Comparison of ENCODE assay signal across 21 cellular contexts in the genomic region with DNA sequence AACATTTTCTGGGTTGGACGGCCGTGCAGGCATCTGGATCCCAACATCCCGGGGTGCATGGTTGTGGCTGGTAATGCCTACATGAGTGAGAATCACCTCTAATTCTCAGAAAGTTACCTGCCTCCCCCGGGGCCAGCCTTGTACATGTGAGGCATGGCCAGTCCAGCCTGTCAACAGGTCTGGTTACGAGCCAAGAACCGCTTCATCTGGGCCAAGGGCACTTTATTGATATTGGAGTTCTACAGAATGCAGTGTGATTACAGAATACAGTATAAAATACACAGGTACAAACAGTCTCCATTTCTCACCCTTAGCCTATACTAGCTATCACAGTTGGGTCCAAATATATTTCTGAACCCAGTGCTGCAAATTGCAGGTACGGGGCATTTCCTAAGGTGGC.
DNase-seq lines count a peak whose midpoint lies in the region; ATAC-seq, FAIRE-seq and TF ChIP-seq lines count a peak whose summit lies in the region.
"Had no signal": no experiment of that assay in that cellular context is flagged by ENCODE, and none has a peak within 500 bp of the region (broad histone marks: within the 10 kb centered on the region; RNA-seq: fewer than 3 reads in every experiment).

No MANE protein-coding gene starts in this region.

- H3K4me2 ChIP-seq in astrocyte (ENCODE audit: low read length), result no peak overlapping the region
- H3K4me2 ChIP-seq: GM23338 had no signal

- H2AFZ ChIP-seq in astrocyte (ENCODE audit: low read depth, low read length), result no peak overlapping the region
- H2AFZ ChIP-seq: GM23338 had no signal

- H3K36me3 Mint-ChIP-seq in astrocyte (ENCODE audit: low read depth, unreplicated experiment), result no peaks in the 10 kb centered on the region

- intact Hi-C loops in pancreas (cut with DNase I), result loop anchor here in 2 of 3 donors (5.0 to 10.0 kb wide), 2 partner anchors 125 to 127 kb away; no protein-coding TSS in a partner anchor

- WGBS in pancreas, 2 donors, result 21 to 25% methylated on average over 7 of the region's 7 CpGs

- peaks cover 32% of the 10 kb centered on the region for H3K4me1 ChIP-seq in HEK293 (ENCODE audit: control insufficient read depth, insufficient read depth, low read length)
- H3K4me1 ChIP-seq in astrocyte (ENCODE audit: insufficient read depth, low read length), result no peaks in the 10 kb centered on the region
- peaks cover 7 to 17% (median 11%) of the 10 kb centered on the region in 3 donors for H3K4me1 ChIP-seq in pancreas
- H3K4me1 ChIP-seq: HAP-1 had no signal

- no peak for TF ChIP-seq CTCF in 22Rv1 (IDR thresholded peaks at IDR 0.05)
- no peak for TF ChIP-seq CTCF in HEK293 (tag by site-specific recombination; IDR thresholded peaks at IDR 0.05)
- no peak for TF ChIP-seq CTCF in astrocyte (IDR thresholded peaks at IDR 0.05; ENCODE audit: insufficient read depth, low read depth, low read length)
- TF ChIP-seq CTCF in pancreas (IDR thresholded peaks at IDR 0.05), result no peak

- H3K4me3 ChIP-seq in HEK293 (ENCODE audit: low read depth, low read length), result no peak overlapping the region
- H3K4me3 ChIP-seq in astrocyte (ENCODE audit: insufficient read depth, low read depth, low read length), result no peak overlapping the region
- H3K4me3 ChIP-seq in pancreas, result no peak overlapping the region
- H3K4me3 ChIP-seq: GM23338, HAP-1, Peyer's patch had no signal

- no peaks in the 10 kb centered on the region for H3K27me3 Mint-ChIP-seq in astrocyte (ENCODE audit: low read depth, unreplicated experiment)
- H3K27me3 Mint-ChIP-seq: CD4-positive, alpha-beta T cell had no signal

- no peak overlapping the region for H3K9ac ChIP-seq in astrocyte (ENCODE audit: low read length)

- H3K9me3 ChIP-seq in HEK293 (ENCODE audit: control insufficient read depth, insufficient read depth, low read depth, low read length) (no peaks in the 10 kb centered on the region; the same call in 1 of the 2 replicates), astrocyte (ENCODE audit: insufficient read depth, low read depth, low read length) (peaks cover 2% of the 10 kb centered on the region), pancreas (no peaks in the 10 kb centered on the region)
- H3K9me3 ChIP-seq: Peyer's patch had no signal

- H3K4me3 Mint-ChIP-seq in astrocyte (ENCODE audit: unreplicated experiment), result no peak overlapping the region
- H3K4me3 Mint-ChIP-seq: CD4-positive, alpha-beta T cell; GM23338 had no signal

- H3K79me2 ChIP-seq in astrocyte (ENCODE audit: insufficient read depth, low read length), result peaks cover 90% of the 10 kb centered on the region

- H3K36me3 ChIP-seq in HEK293 (ENCODE audit: control insufficient read depth in 2 of 2, insufficient read depth in 1 of 2, low read length in 2 of 2) (peaks cover 0 to 3% of the 10 kb centered on the region in 2 experiments; a peak in 1 of 3 replicates), astrocyte (ENCODE audit: insufficient read depth, low read length) (no peaks in the 10 kb centered on the region), pancreas (no peaks in the 10 kb centered on the region)
- H3K36me3 ChIP-seq: HAP-1, Peyer's patch had no signal

- POLR2A ChIA-PET in HEK293 (lab: Yijun Ruan, JAX), result interaction anchor here (1.4 kb wide), 1 partner anchor 9 kb away, joined by 3 read pairs; no protein-coding TSS in a partner anchor

- H3K27ac Mint-ChIP-seq in astrocyte (ENCODE audit: unreplicated experiment), result peak overlapping the region; percentile 41
- H3K27ac Mint-ChIP-seq: CD4-positive, alpha-beta T cell; GM23338 had no signal

- CTCF ChIA-PET in HEK293 (lab: Yijun Ruan, JAX), result interaction anchor here (0.7 to 4.2 kb wide), 6 partner anchors 41 to 467 kb away, joined by 3 to 62 read pairs (median 20); no protein-coding TSS in a partner anchor

- ATAC-seq in pancreas (peak; percentile 74 to 84 (median 78)), GM19351 (IDR thresholded peaks at IDR 0.05; ENCODE audit: unreplicated experiment) (no peak), HG03175 (IDR thresholded peaks at IDR 0.05; ENCODE audit: unreplicated experiment) (no peak)
- ATAC-seq: GM23338 had no signal

- H4K20me1 ChIP-seq in astrocyte (ENCODE audit: insufficient read depth, low read length), result peaks cover 56% of the 10 kb centered on the region

- H3K27me3 ChIP-seq in astrocyte (ENCODE audit: insufficient read depth, low read length), result no peaks in the 10 kb centered on the region
- no peaks in the 10 kb centered on the region for H3K27me3 ChIP-seq in pancreas
- H3K27me3 ChIP-seq: Peyer's patch had no signal

- H3K4me1 Mint-ChIP-seq in astrocyte (ENCODE audit: low read depth, unreplicated experiment), result peaks cover 2% of the 10 kb centered on the region

- DNase-seq in astrocyte (ENCODE audit: low read depth) (no peak), pancreas (peak in 4 of 6 donors; percentile 44 to 64 (median 57)), NCI-H2081 treated with DMSO at 0.1 percent for 48 hours (lab: John Stamatoyannopoulos, UW) (no peak)
- DNase-seq: CD4-positive, alpha-beta T cell; COR-L47; DMS153; KG1; NCI-H1092 treated with DMSO at 0.1 percent for 48 hours; NCI-H1436 treated with DMSO at 0.1 percent for 48 hours; NCI-H1930; NCI-H2227 treated with DMSO at 0.1 percent for 48 hours; NCI-H510A; NCI-H748 treated with DMSO at 0.1 percent for 48 hours; Peyer's patch had no signal

- H3K27ac ChIP-seq in 22Rv1, result peak overlapping the region; percentile 64
- peak overlapping the region; percentile 47 for H3K27ac ChIP-seq in HEK293 (ENCODE audit: extremely low read depth, low read depth, low read length)
- H3K27ac ChIP-seq in astrocyte (ENCODE audit: low read depth, low read length), result no peak overlapping the region
- H3K27ac ChIP-seq in pancreas, result peak overlapping the region in 1 of 4 donors; percentile 28
- H3K27ac ChIP-seq: Peyer's patch had no signal

- no peaks in the 10 kb centered on the region for H3K9me3 Mint-ChIP-seq in astrocyte (ENCODE audit: unreplicated experiment)
- H3K9me3 Mint-ChIP-seq: CD4-positive, alpha-beta T cell; GM23338 had no signal

- no peak for FAIRE-seq in astrocyte (lab: Jason Lieb, UNC)
- no peak for FAIRE-seq in pancreas (lab: Jason Lieb, UNC)
- FAIRE-seq: GM12891 had no signal

TF ChIP-seq in HEK293, 187 proteins besides CTCF, POLR2A, EP300 and RAD21 (continues in another document):
- TF ChIP-seq ZFP69B (tag by site-specific recombination; IDR thresholded peaks at IDR 0.05), result no peak
- no peak for TF ChIP-seq ZNF202 (tag by site-specific recombination; IDR thresholded peaks at IDR 0.05; ENCODE audit: borderline replicate concordance)
- no peak for TF ChIP-seq GLI4 (tag by site-specific recombination; IDR thresholded peaks at IDR 0.05)
- TF ChIP-seq ATF2 (tag by site-specific recombination; IDR thresholded peaks at IDR 0.05; ENCODE audit: low read depth), result no peak
- no peak for TF ChIP-seq ZNF639 (tag by site-specific recombination; IDR thresholded peaks at IDR 0.05)
- TF ChIP-seq ZFP41 (tag by site-specific recombination; IDR thresholded peaks at IDR 0.05; ENCODE audit: borderline replicate concordance), result no peak
- TF ChIP-seq ZNF791 (tag by site-specific recombination; IDR thresholded peaks at IDR 0.05), result no peak
- TF ChIP-seq HOXC10 (CRISPR knock-in tag; IDR thresholded peaks at IDR 0.05), result no peak
- no peak for TF ChIP-seq ZNF600 (tag by site-specific recombination; IDR thresholded peaks at IDR 0.05)
- TF ChIP-seq, protein P1, sequence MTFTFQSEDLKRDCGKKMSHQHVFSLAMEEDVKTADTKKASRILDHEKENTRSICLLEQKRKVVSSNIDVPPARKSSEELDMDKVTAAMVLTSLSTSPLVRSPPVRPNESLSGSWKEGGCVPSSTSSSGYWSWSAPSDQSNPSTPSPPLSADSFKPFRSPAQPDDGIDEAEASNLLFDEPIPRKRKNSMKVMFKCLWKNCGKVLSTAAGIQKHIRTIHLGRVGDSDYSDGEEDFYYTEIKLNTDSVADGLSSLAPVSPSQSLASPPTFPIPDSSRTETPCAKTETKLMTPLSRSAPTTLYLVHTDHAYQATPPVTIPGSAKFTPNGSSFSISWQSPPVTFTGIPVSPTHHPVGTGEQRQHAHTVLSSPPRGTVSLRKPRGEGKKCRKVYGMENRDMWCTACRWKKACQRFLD (tag by site-specific recombination; IDR thresholded peaks at IDR 0.05), result no peak
- TF ChIP-seq ZNF585B (tag by site-specific recombination; IDR thresholded peaks at IDR 0.05), result no peak
- no peak for TF ChIP-seq ZNF146 (tag by site-specific recombination; IDR thresholded peaks at IDR 0.05)
- no peak for TF ChIP-seq ZFP37 (tag by site-specific recombination; IDR thresholded peaks at IDR 0.05)
- TF ChIP-seq SP3 (tag by site-specific recombination; IDR thresholded peaks at IDR 0.05), result no peak

Comparison
In these comparisons a context has a peak if more than half of its experiments do, and no peak if none do; other contexts are left out.
1. DNase-seq: peak in pancreas (4 of 6); none in astrocyte (single experiment) and NCI-H2081 treated with DMSO at 0.1 percent for 48 hours (single experiment).
2. ATAC-seq: peak in pancreas (4 of 4); none in GM19351 (single experiment) and HG03175 (single experiment).